ENCODE assay signal across 1 cellular context in the genomic region with DNA sequence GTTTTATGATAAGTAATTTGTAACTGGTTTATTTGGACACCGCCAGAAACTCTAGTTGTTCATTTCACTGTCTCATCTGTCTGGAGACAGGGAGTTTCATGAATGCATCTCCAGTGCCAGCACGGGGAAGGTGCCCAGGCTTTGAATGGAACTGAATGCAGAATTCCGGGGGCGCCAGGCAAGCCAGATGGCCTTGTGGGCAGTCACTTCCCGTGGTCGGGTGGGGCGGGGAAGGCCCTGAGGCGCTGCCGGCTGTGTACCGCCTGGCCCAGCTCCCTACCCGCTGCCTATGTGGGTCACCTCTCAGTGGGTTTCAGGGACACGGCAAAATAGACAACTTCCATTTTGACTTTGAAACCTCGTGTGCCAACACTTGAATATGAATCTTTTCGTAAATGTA.
TF ChIP-seq lines count a peak whose summit lies in the region.

No MANE protein-coding gene starts in this region.

TF ChIP-seq in GM23338, 12 proteins besides CTCF, POLR2A, EP300 and RAD21 (continued from another document):
- TF ChIP-seq, protein P1, sequence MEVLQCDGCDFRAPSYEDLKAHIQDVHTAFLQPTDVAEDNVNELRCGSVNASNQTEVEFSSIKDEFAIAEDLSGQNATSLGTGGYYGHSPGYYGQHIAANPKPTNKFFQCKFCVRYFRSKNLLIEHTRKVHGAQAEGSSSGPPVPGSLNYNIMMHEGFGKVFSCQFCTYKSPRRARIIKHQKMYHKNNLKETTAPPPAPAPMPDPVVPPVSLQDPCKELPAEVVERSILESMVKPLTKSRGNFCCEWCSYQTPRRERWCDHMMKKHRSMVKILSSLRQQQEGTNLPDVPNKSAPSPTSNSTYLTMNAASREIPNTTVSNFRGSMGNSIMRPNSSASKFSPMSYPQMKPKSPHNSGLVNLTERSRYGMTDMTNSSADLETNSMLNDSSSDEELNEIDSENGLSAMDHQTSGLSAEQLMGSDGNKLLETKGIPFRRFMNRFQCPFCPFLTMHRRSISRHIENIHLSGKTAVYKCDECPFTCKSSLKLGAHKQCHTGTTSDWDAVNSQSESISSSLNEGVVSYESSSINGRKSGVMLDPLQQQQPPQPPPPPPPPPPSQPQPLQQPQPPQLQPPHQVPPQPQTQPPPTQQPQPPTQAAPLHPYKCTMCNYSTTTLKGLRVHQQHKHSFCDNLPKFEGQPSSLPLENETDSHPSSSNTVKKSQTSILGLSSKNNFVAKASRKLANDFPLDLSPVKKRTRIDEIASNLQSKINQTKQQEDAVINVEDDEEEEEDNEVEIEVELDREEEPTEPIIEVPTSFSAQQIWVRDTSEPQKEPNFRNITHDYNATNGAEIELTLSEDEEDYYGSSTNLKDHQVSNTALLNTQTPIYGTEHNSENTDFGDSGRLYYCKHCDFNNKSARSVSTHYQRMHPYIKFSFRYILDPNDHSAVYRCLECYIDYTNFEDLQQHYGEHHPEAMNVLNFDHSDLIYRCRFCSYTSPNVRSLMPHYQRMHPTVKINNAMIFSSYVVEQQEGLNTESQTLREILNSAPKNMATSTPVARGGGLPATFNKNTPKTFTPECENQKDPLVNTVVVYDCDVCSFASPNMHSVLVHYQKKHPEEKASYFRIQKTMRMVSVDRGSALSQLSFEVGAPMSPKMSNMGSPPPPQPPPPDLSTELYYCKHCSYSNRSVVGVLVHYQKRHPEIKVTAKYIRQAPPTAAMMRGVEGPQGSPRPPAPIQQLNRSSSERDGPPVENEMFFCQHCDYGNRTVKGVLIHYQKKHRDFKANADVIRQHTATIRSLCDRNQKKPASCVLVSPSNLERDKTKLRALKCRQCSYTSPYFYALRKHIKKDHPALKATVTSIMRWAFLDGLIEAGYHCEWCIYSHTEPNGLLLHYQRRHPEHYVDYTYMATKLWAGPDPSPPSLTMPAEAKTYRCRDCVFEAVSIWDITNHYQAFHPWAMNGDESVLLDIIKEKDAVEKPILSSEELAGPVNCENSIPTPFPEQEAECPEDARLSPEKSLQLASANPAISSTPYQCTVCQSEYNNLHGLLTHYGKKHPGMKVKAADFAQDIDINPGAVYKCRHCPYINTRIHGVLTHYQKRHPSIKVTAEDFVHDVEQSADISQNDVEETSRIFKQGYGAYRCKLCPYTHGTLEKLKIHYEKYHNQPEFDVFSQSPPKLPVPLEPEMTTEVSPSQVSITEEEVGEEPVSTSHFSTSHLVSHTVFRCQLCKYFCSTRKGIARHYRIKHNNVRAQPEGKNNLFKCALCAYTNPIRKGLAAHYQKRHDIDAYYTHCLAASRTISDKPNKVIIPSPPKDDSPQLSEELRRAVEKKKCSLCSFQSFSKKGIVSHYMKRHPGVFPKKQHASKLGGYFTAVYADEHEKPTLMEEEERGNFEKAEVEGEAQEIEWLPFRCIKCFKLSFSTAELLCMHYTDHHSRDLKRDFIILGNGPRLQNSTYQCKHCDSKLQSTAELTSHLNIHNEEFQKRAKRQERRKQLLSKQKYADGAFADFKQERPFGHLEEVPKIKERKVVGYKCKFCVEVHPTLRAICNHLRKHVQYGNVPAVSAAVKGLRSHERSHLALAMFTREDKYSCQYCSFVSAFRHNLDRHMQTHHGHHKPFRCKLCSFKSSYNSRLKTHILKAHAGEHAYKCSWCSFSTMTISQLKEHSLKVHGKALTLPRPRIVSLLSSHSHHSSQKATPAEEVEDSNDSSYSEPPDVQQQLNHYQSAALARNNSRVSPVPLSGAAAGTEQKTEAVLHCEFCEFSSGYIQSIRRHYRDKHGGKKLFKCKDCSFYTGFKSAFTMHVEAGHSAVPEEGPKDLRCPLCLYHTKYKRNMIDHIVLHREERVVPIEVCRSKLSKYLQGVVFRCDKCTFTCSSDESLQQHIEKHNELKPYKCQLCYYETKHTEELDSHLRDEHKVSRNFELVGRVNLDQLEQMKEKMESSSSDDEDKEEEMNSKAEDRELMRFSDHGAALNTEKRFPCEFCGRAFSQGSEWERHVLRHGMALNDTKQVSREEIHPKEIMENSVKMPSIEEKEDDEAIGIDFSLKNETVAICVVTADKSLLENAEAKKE (CRISPR knock-in tag; IDR thresholded peaks at IDR 0.05): no peak
